1 cellular context compared by ENCODE assay signal in genomic region chr6:35161776-35162607, GRCh38.
A peak's percentile ranks its signal among the peaks of the same experiment; 100 is the strongest.
TF ChIP-seq lines count a peak whose summit lies in the region.

No MANE protein-coding gene starts in this region.

TF ChIP-seq in K562, 482 proteins besides CTCF, POLR2A, EP300 and RAD21:
- TF ChIP-seq RBM25 (IDR thresholded peaks at IDR 0.05; ENCODE audit: low read depth, low read length, severe bottlenecking) = peak; percentile 59
- no peak for TF ChIP-seq CTBP1 (IDR thresholded peaks at IDR 0.05; ENCODE audit: borderline replicate concordance)
- TF ChIP-seq ZNF408 (CRISPR knock-in tag; IDR thresholded peaks at IDR 0.05; ENCODE audit: low read depth) = no peak
- 0 out of 4 replicates have a peak, but pooled peaks have one; percentile 6 to 9 for TF ChIP-seq KDM1A (IDR thresholded peaks at IDR 0.05)
- TF ChIP-seq SRSF9 (IDR thresholded peaks at IDR 0.05; ENCODE audit: borderline replicate concordance, low read depth, low read length) = no peak
- TF ChIP-seq ADNP (tag; IDR thresholded peaks at IDR 0.05) = 0 out of 2 replicates have a peak, but pooled peaks have one; percentile 26
- no peak for TF ChIP-seq RBM17 (IDR thresholded peaks at IDR 0.05; ENCODE audit: borderline replicate concordance, low read depth, low read length)
- TF ChIP-seq RERE (CRISPR knock-in tag; IDR thresholded peaks at IDR 0.05; ENCODE audit: borderline replicate concordance) = no peak
- no peak for TF ChIP-seq NRF1 (conservative IDR thresholded peaks at IDR 0.05 in 1 of 2, IDR thresholded peaks at IDR 0.05 in 1 of 2)
